Comparison of ENCODE assay signal across 3 cellular contexts in genomic region chr11:27710536-27710935, GRCh38.
A peak's percentile ranks its signal among the peaks of the same experiment; 100 is the strongest.
TF ChIP-seq lines count a peak whose summit lies in the region.

No MANE protein-coding gene starts in this region.

TF ChIP-seq in A549, 52 proteins besides CTCF, POLR2A, EP300 and RAD21:
- TF ChIP-seq PHF8 (IDR thresholded peaks at IDR 0.05; ENCODE audit: borderline replicate concordance, low read depth) (no peak), ESRRA (IDR thresholded peaks at IDR 0.05; ENCODE audit: borderline replicate concordance, low read length) (no peak), POLR2AphosphoS2 (conservative IDR thresholded peaks at IDR 0.05; ENCODE audit: low read length) (no peak), TFCP2L1 (CRISPR knock-in tag; IDR thresholded peaks at IDR 0.05) (no peak)

TF ChIP-seq in IMR-90, 13 proteins besides CTCF, POLR2A, EP300 and RAD21:
- TF ChIP-seq CEBPB (IDR thresholded peaks at IDR 0.05; ENCODE audit: low read depth, low read length) (peak; percentile 53), MAFK (IDR thresholded peaks at IDR 0.05; ENCODE audit: low read depth, low read length) (no peak)

TF ChIP-seq in H1, 55 proteins besides CTCF, POLR2A, EP300 and RAD21:
- TF ChIP-seq E2F6 (IDR thresholded peaks at IDR 0.05) = no peak
- no peak for TF ChIP-seq EZH2 (IDR thresholded peaks at IDR 0.05; ENCODE audit: low read depth, low read length, severe bottlenecking)
- no peak for TF ChIP-seq CBX5 (IDR thresholded peaks at IDR 0.05; ENCODE audit: low read depth, low read length)
- TF ChIP-seq EGR1 (IDR thresholded peaks at IDR 0.05; ENCODE audit: borderline replicate concordance, low read depth, low read length) = no peak
- TF ChIP-seq SAP30 (IDR thresholded peaks at IDR 0.05; ENCODE audit: insufficient read depth, insufficient replicate concordance, low read length) = no peak
- no peak for TF ChIP-seq BCL11A (IDR thresholded peaks at IDR 0.05; ENCODE audit: low read depth in 2 of 2, low read length in 2 of 2)
- TF ChIP-seq ATF2 (IDR thresholded peaks at IDR 0.05; ENCODE audit: low read length) = no peak
- TF ChIP-seq TAF1 (IDR thresholded peaks at IDR 0.05; ENCODE audit: low read depth, low read length) = no peak
- no peak for TF ChIP-seq CHD7 (IDR thresholded peaks at IDR 0.05; ENCODE audit: insufficient replicate concordance, low read length)
- TF ChIP-seq ASH2L (IDR thresholded peaks at IDR 0.05; ENCODE audit: low read length) = no peak
- TF ChIP-seq RNF2 (IDR thresholded peaks at IDR 0.05; ENCODE audit: borderline replicate concordance, low read depth, low read length, missing control alignments, poor library complexity, severe bottlenecking) = no peak
- no peak for TF ChIP-seq CTBP2 (IDR thresholded peaks at IDR 0.05; ENCODE audit: borderline replicate concordance, insufficient read depth, insufficient read length, low read length)
- no peak for TF ChIP-seq SIX5 (IDR thresholded peaks at IDR 0.05; ENCODE audit: low read depth, low read length)
- no peak for TF ChIP-seq SP1 (IDR thresholded peaks at IDR 0.05; ENCODE audit: low read depth, low read length)
- TF ChIP-seq JUN (IDR thresholded peaks at IDR 0.05; ENCODE audit: low read depth, low read length) = no peak
- TF ChIP-seq ATF3 (IDR thresholded peaks at IDR 0.05; ENCODE audit: insufficient read depth, low read depth, low read length) = no peak
- TF ChIP-seq ZNF274 (IDR thresholded peaks at IDR 0.05; ENCODE audit: borderline replicate concordance, extremely low read depth, low read length) = no peak
- TF ChIP-seq KDM1A (IDR thresholded peaks at IDR 0.05; ENCODE audit: borderline replicate concordance, low read length) = no peak
- no peak for TF ChIP-seq CREB1 (IDR thresholded peaks at IDR 0.05)
- no peak for TF ChIP-seq MAFK (IDR thresholded peaks at IDR 0.05; ENCODE audit: low read depth, low read length)
